Comparison of ENCODE assay signal across 1 cellular context in genomic region chr7:114109299-114109698, GRCh38.
TF ChIP-seq lines count a peak whose summit lies in the region.

No MANE protein-coding gene starts in this region.

TF ChIP-seq in HepG2, 621 proteins besides CTCF, POLR2A, EP300 and RAD21 (continued from another document):
- TF ChIP-seq UBTF (CRISPR knock-in tag; IDR thresholded peaks at IDR 0.05) (no peak), SRSF9 (IDR thresholded peaks at IDR 0.05; ENCODE audit: borderline replicate concordance, insufficient read depth, low read depth, low read length, poor library complexity, severe bottlenecking) (no peak), ATF1 (CRISPR knock-in tag; IDR thresholded peaks at IDR 0.05) (no peak), THRA (CRISPR knock-in tag; IDR thresholded peaks at IDR 0.05; ENCODE audit: borderline replicate concordance) (no peak)
